In genomic region chr11:114216804-114217195, GRCh38 we compare ENCODE assay signal across 1 cellular context.
TF ChIP-seq lines count a peak whose summit lies in the region.

No MANE protein-coding gene starts in this region.

TF ChIP-seq in K562, 482 proteins besides CTCF, POLR2A, EP300 and RAD21 (continued from another document):
- TF ChIP-seq ZBTB40 (IDR thresholded peaks at IDR 0.05) (peak; percentile 29), ZBTB40 (CRISPR knock-in tag; IDR thresholded peaks at IDR 0.05) (no peak), ZKSCAN8 (CRISPR knock-in tag; IDR thresholded peaks at IDR 0.05) (no peak), CTBP1 (IDR thresholded peaks at IDR 0.05; ENCODE audit: borderline replicate concordance) (no peak), ETV1 (tag; conservative IDR thresholded peaks at IDR 0.05; ENCODE audit: low read depth) (peak; percentile 58), THRAP3 (IDR thresholded peaks at IDR 0.05; ENCODE audit: borderline replicate concordance) (no peak), CHD7 (IDR thresholded peaks at IDR 0.05; ENCODE audit: low read depth, low read length) (no peak), TBL1XR1 (IDR thresholded peaks at IDR 0.05; ENCODE audit: low read length in 2 of 2) (peak in 1 of 2 experiments; percentile 9; a peak in 1 of 4 replicates), MYBL2 (IDR thresholded peaks at IDR 0.05; ENCODE audit: low read depth) (no peak), MYBL2 (CRISPR knock-in tag; IDR thresholded peaks at IDR 0.05; ENCODE audit: borderline replicate concordance) (no peak), MLX (CRISPR knock-in tag; conservative IDR thresholded peaks at IDR 0.05) (no peak), HDAC1 (IDR thresholded peaks at IDR 0.05) (0 out of 4 replicates have a peak, but pooled peaks of 1 of the 2 experiments have one; percentile 14), FOXJ2 (tag; IDR thresholded peaks at IDR 0.05) (0 out of 2 replicates have a peak, but pooled peaks have one; percentile 1), HEY1 (CRISPR knock-in tag; IDR thresholded peaks at IDR 0.05; ENCODE audit: borderline replicate concordance) (no peak), CHD2 (IDR thresholded peaks at IDR 0.05; ENCODE audit: low read depth, low read length) (no peak), ZNF280A (IDR thresholded peaks at IDR 0.05; ENCODE audit: low read depth, partially characterized antibody) (no peak), IRF1 (CRISPR knock-in tag; IDR thresholded peaks at IDR 0.05; ENCODE audit: borderline replicate concordance) (no peak), BRF2 (IDR thresholded peaks at IDR 0.05; ENCODE audit: borderline replicate concordance, insufficient read depth, insufficient read length) (no peak), FOS (IDR thresholded peaks at IDR 0.05; ENCODE audit: extremely low read depth, insufficient read length) (no peak), HMG20B (CRISPR knock-in tag; IDR thresholded peaks at IDR 0.05) (no peak), KAT2B (IDR thresholded peaks at IDR 0.05; ENCODE audit: low read depth, low read length) (no peak), HMGN3 (IDR thresholded peaks at IDR 0.05; ENCODE audit: borderline replicate concordance, extremely low read depth, insufficient read length, low read depth, low read length) (no peak), SRSF7 (optimal IDR thresholded peaks at IDR 0.05; ENCODE audit: low read depth, low read length) (no peak), TEAD4 (IDR thresholded peaks at IDR 0.05; ENCODE audit: low read length) (peak; percentile 43; the same call in 1 of the 2 replicates), TEAD4 (CRISPR knock-in tag; IDR thresholded peaks at IDR 0.05; ENCODE audit: borderline replicate concordance) (no peak), SMARCC2 (IDR thresholded peaks at IDR 0.05; ENCODE audit: low read depth) (peak; percentile 20; the same call in 1 of the 2 replicates), NFATC3 (IDR thresholded peaks at IDR 0.05) (no peak), IRF2 (CRISPR knock-in tag; IDR thresholded peaks at IDR 0.05) (no peak), MECOM (CRISPR knock-in tag; IDR thresholded peaks at IDR 0.05) (peak; percentile 55; the same call in 1 of the 2 replicates), XRCC4 (IDR thresholded peaks at IDR 0.05; ENCODE audit: extremely low read depth, insufficient read depth, insufficient read length) (no peak), FOXP1 (CRISPR knock-in tag; IDR thresholded peaks at IDR 0.05) (no peak), POLR3G (IDR thresholded peaks at IDR 0.05; ENCODE audit: extremely low read depth, insufficient read length, insufficient replicate concordance) (no peak), ZNF830 (CRISPR knock-in tag; IDR thresholded peaks at IDR 0.05) (no peak), NFRKB (IDR thresholded peaks at IDR 0.05; ENCODE audit: low read depth) (peak; percentile 34; the same call in 1 of the 2 replicates)
